In genomic region chr15:89206908-89207331, GRCh38 we compare ENCODE assay signal across 9 cellular contexts. TPM values are rescaled to one million over a fixed set of nuclear protein-coding genes. Genes with fewer than 3 reads are reported as not detected.
DNase-seq lines count a peak whose midpoint lies in the region; ATAC-seq and TF ChIP-seq lines count a peak whose summit lies in the region.
"Had no signal": no experiment of that assay in that cellular context is flagged by ENCODE, and none has a peak within 500 bp of the region (broad histone marks: within the 10 kb centered on the region; RNA-seq: fewer than 3 reads in every experiment).

No MANE protein-coding gene starts in this region.

- no peaks in the 10 kb centered on the region for H3K27me3 ChIP-seq in left lung

- peaks cover 0 to 9% of the 10 kb centered on the region in 2 donors for H3K4me1 ChIP-seq in left lung

- DNase-seq in DMS153 treated with DMSO at 0.1 percent for 48 hours (lab: John Stamatoyannopoulos, UW; ENCODE audit: unreplicated experiment), result peak; percentile 1
- no peak for DNase-seq in DMS153 (lab: John Stamatoyannopoulos, UW)
- peak; percentile 75 for DNase-seq in NCI-H2227 (lab: John Stamatoyannopoulos, UW; ENCODE audit: unreplicated experiment)
- DNase-seq in activated CD4-positive, alpha-beta T cell treated with anti-CD3 and anti-CD28 coated beads for 24 hours (ENCODE audit: low read depth in 2 of 2), result peak; percentile 58 to 70
- peak; percentile 41 to 62 for DNase-seq in central memory CD8-positive, alpha-beta T cell (ENCODE audit: low spot score in 2 of 2)
- peak; percentile 70 to 95 for DNase-seq in left lung
- peak; percentile 75 for DNase-seq in stimulated activated CD4-positive, alpha-beta T cell treated with anti-CD3 and anti-CD28 coated beads, Interleukin-2, amount 100 ng/mL, for 48 hours

- H3K9me3 ChIP-seq in left lung, result no peaks in the 10 kb centered on the region

- H3K4me3 Mint-ChIP-seq in central memory CD8-positive, alpha-beta T cell, result no peak overlapping the region

- no peaks in the 10 kb centered on the region for H3K36me3 ChIP-seq in left lung

- no peaks in the 10 kb centered on the region for H3K27me3 Mint-ChIP-seq in central memory CD8-positive, alpha-beta T cell

- H3K36me3 Mint-ChIP-seq in central memory CD8-positive, alpha-beta T cell (ENCODE audit: insufficient read depth), result peaks cover 5% of the 10 kb centered on the region

- no peak overlapping the region for H3K4me3 ChIP-seq in left lung

- H3K4me1 Mint-ChIP-seq in central memory CD8-positive, alpha-beta T cell, result peaks cover 31% of the 10 kb centered on the region

- intact Hi-C loops in left lung (cut with DNase I), result loop anchor here in 1 of 2 donors (10.0 kb wide), 1 partner anchor 98 kb away; no protein-coding TSS in a partner anchor

- peak; percentile 96 to 99 for TF ChIP-seq CTCF in left lung (IDR thresholded peaks at IDR 0.05)

- ATAC-seq in HG02884 (IDR thresholded peaks at IDR 0.05; ENCODE audit: unreplicated experiment), result peak; percentile 71
- peak; percentile 62 for ATAC-seq in central memory CD8-positive, alpha-beta T cell (replicated peaks; ENCODE audit: extremely low read depth, poor library complexity, severe bottlenecking)
- ATAC-seq in left lung, result peak; percentile 93

- no peak overlapping the region for H3K27ac Mint-ChIP-seq in central memory CD8-positive, alpha-beta T cell (ENCODE audit: low read depth)

- no peak overlapping the region for H3K27ac ChIP-seq in left lung

- H3K9me3 Mint-ChIP-seq in central memory CD8-positive, alpha-beta T cell, result no peaks in the 10 kb centered on the region

RNA-seq across cellular contexts. Expression of gene RLBP1, which starts 14.5 kb away (rescaled TPM):
- not detected for total RNA-seq in left lung
- total RNA-seq: urinary bladder had no signal

RNA-seq across cellular contexts. Expression of gene FANCI, which starts 36.9 kb away (rescaled TPM):
- total RNA-seq in left lung, result 10 to 100 TPM; 19.8 to 23.7 TPM
